Comparison of ENCODE assay signal across 10 cellular contexts in genomic region chr2:36277146-36277808, GRCh38.
DNase-seq lines count a peak whose midpoint lies in the region; TF ChIP-seq lines count a peak whose summit lies in the region.
"Had no signal": no experiment of that assay in that cellular context is flagged by ENCODE, and none has a peak within 500 bp of the region (broad histone marks: within the 10 kb centered on the region; RNA-seq: fewer than 3 reads in every experiment).

No MANE protein-coding gene starts in this region.

- no peak overlapping the region for H3K4me3 ChIP-seq in cardiac fibroblast (replicated peaks in 1 of 2; ENCODE audit: low read depth in 2 of 2, low read length in 2 of 2)

- DNase-seq in activated T-cell treated with anti-CD3 and anti-CD28 coated beads for 24 hours (ENCODE audit: low read depth) (peak; percentile 20), activated T-cell treated with anti-CD3 and anti-CD28 coated beads for 4 hours (no peak), LoVo (ENCODE audit: low spot score) (peak; percentile 12), cardiac fibroblast (ENCODE audit: low read depth in 2 of 2) (peak; percentile 26 to 94), GOT3 (lab: John Stamatoyannopoulos, UW) (no peak), RPMI8226 (no peak), NCI-H2029 (lab: John Stamatoyannopoulos, UW) (no peak)
- peak; percentile 34 for DNase-seq in stimulated activated CD8-positive, alpha-beta memory T cell treated with anti-CD3 and anti-CD28 coated beads, Interleukin-4, amount 100 ng/mL, for 48 hours
- DNase-seq: activated B cell treated with CpG ODN at 0.5 μM for 24 hours, C1 segment of cervical spinal cord had no signal

- TF ChIP-seq CTCF in cardiac fibroblast (IDR thresholded peaks at IDR 0.05; ENCODE audit: low read depth, low read length): no peak

Comparison
In these comparisons a context has a peak if more than half of its experiments do, and no peak if none do; other contexts are left out.
1. DNase-seq: peak in activated T-cell treated with anti-CD3 and anti-CD28 coated beads for 24 hours (single experiment), LoVo (single experiment), cardiac fibroblast (2 of 2) and stimulated activated CD8-positive, alpha-beta memory T cell treated with anti-CD3 and anti-CD28 coated beads, Interleukin-4, amount 100 ng/mL, for 48 hours (single experiment); none in activated T-cell treated with anti-CD3 and anti-CD28 coated beads for 4 hours (single experiment), GOT3 (single experiment), RPMI8226 (single experiment) and NCI-H2029 (single experiment).